5 cellular contexts compared by ENCODE assay signal in genomic region chr9:10651012-10651411, GRCh38. TPM values are rescaled to one million over a fixed set of nuclear protein-coding genes. Genes with fewer than 3 reads are reported as not detected.
"Had no signal": no experiment of that assay in that cellular context is flagged by ENCODE, and none has a peak within 500 bp of the region (broad histone marks: within the 10 kb centered on the region; RNA-seq: fewer than 3 reads in every experiment).

No MANE protein-coding gene starts in this region.

- H3K4me3 ChIP-seq: GM23338 had no signal

- H3K4me2 ChIP-seq: GM23338 had no signal

- DNase-seq: H9, HCEC 1CT, IMR-90 had no signal

- ATAC-seq: GM23338 had no signal

- H2AFZ ChIP-seq: GM23338 had no signal

RNA-seq across cellular contexts. Expression of gene PTPRD, which starts 38.2 kb away (rescaled TPM):
- total RNA-seq: HT-29 had no signal
